ENCODE assay signal across 1 cellular context in the genomic region with DNA sequence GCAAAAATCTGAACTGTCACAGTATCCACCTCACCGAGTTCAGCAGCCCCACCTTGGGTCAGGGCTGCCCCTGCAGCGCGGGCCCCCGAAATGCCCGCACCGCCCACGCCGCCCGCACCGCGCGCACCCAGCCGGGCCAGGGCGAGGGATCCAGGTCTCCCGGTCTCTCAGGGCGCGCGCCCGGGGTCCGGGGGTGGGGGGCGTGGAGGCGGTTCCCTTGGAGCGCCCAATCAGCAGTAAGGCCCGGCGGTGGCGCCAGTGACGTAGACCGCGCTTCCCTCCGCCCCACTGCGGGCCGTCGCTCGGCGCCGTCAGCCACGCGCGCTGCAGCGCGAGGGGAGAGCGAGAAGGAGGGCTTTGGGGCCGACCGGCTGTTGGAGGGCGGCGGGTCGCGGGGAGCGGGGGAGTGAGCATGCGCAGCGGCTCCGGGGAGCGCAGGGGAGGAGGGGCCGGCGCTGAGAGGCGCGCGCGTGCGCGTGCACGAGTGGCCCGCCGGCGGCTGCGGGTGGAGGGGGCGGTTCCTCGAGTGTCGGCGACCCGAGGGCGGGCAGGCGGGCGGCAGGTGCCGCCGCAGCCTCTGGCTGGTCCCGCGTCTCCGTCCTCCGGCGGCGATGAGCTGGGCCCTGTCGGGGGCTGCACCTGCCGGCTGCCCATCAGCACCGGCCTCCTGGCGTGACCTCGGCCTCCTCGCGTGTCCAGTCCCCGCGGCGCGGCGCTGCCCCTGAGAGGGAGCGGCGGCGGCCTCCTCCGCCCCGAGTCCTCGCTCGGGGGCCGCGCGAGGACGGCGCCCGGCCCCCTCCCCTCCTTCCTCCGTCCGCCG.
TF ChIP-seq lines count a peak whose summit lies in the region.

A gene with protein sequence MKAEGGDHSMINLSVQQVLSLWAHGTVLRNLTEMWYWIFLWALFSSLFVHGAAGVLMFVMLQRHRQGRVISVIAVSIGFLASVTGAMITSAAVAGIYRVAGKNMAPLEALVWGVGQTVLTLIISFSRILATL (plus strand): TSS at position 521 of the 820 bp plus-strand sequence. CDS start 529 bp downstream, outside the sequence.

TF ChIP-seq in HEK293, 187 proteins besides CTCF, POLR2A, EP300 and RAD21 (continued from another document and continues in another):
- TF ChIP-seq, protein P1, sequence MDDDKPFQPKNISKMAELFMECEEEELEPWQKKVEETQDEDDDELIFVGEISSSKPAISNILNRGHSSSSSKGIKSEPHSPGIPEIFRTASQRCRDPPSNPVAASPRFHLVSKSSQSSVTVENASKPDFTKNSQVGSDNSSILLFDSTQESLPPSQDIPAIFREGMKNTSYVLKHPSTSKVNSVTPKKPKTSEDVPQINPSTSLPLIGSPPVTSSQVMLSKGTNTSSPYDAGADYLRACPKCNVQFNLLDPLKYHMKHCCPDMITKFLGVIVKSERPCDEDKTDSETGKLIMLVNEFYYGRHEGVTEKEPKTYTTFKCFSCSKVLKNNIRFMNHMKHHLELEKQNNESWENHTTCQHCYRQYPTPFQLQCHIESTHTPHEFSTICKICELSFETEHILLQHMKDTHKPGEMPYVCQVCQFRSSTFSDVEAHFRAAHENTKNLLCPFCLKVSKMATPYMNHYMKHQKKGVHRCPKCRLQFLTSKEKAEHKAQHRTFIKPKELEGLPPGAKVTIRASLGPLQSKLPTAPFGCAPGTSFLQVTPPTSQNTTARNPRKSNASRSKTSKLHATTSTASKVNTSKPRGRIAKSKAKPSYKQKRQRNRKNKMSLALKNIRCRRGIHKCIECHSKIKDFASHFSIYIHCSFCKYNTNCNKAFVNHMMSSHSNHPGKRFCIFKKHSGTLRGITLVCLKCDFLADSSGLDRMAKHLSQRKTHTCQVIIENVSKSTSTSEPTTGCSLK (tag by site-specific recombination; IDR thresholded peaks at IDR 0.05), result no peak
- TF ChIP-seq, protein P2, sequence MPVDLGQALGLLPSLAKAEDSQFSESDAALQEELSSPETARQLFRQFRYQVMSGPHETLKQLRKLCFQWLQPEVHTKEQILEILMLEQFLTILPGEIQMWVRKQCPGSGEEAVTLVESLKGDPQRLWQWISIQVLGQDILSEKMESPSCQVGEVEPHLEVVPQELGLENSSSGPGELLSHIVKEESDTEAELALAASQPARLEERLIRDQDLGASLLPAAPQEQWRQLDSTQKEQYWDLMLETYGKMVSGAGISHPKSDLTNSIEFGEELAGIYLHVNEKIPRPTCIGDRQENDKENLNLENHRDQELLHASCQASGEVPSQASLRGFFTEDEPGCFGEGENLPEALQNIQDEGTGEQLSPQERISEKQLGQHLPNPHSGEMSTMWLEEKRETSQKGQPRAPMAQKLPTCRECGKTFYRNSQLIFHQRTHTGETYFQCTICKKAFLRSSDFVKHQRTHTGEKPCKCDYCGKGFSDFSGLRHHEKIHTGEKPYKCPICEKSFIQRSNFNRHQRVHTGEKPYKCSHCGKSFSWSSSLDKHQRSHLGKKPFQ (tag by site-specific recombination; IDR thresholded peaks at IDR 0.05), result no peak
- TF ChIP-seq ZEB2 (tag by site-specific recombination; IDR thresholded peaks at IDR 0.05), result no peak
- TF ChIP-seq ZBTB17 (tag by site-specific recombination; IDR thresholded peaks at IDR 0.05), result no peak
- TF ChIP-seq ZNF366 (tag by site-specific recombination; conservative IDR thresholded peaks at IDR 0.05), result no peak
- no peak for TF ChIP-seq ZNF114 (tag by site-specific recombination; IDR thresholded peaks at IDR 0.05)
- TF ChIP-seq ZNF664 (tag by site-specific recombination; IDR thresholded peaks at IDR 0.05), result no peak
- TF ChIP-seq ZNF16 (tag by site-specific recombination; IDR thresholded peaks at IDR 0.05; ENCODE audit: low read depth), result no peak
- TF ChIP-seq, protein P3, sequence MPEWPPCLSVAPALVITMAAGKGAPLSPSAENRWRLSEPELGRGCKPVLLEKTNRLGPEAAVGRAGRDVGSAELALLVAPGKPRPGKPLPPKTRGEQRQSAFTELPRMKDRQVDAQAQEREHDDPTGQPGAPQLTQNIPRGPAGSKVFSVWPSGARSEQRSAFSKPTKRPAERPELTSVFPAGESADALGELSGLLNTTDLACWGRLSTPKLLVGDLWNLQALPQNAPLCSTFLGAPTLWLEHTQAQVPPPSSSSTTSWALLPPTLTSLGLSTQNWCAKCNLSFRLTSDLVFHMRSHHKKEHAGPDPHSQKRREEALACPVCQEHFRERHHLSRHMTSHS (tag by site-specific recombination; IDR thresholded peaks at IDR 0.05), result no peak
- TF ChIP-seq ZNF155 (tag by site-specific recombination; IDR thresholded peaks at IDR 0.05), result no peak
- TF ChIP-seq ZNF324 (tag by site-specific recombination; IDR thresholded peaks at IDR 0.05), result no peak
- TF ChIP-seq ZSCAN16 (tag by site-specific recombination; IDR thresholded peaks at IDR 0.05), result no peak
- TF ChIP-seq ZNF521 (tag by site-specific recombination; IDR thresholded peaks at IDR 0.05), result no peak
- TF ChIP-seq SETDB1 (IDR thresholded peaks at IDR 0.05; ENCODE audit: insufficient read length, low read length), result no peak
- TF ChIP-seq ZNF830 (tag by site-specific recombination; IDR thresholded peaks at IDR 0.05; ENCODE audit: low read depth), result no peak
- TF ChIP-seq, protein P4, sequence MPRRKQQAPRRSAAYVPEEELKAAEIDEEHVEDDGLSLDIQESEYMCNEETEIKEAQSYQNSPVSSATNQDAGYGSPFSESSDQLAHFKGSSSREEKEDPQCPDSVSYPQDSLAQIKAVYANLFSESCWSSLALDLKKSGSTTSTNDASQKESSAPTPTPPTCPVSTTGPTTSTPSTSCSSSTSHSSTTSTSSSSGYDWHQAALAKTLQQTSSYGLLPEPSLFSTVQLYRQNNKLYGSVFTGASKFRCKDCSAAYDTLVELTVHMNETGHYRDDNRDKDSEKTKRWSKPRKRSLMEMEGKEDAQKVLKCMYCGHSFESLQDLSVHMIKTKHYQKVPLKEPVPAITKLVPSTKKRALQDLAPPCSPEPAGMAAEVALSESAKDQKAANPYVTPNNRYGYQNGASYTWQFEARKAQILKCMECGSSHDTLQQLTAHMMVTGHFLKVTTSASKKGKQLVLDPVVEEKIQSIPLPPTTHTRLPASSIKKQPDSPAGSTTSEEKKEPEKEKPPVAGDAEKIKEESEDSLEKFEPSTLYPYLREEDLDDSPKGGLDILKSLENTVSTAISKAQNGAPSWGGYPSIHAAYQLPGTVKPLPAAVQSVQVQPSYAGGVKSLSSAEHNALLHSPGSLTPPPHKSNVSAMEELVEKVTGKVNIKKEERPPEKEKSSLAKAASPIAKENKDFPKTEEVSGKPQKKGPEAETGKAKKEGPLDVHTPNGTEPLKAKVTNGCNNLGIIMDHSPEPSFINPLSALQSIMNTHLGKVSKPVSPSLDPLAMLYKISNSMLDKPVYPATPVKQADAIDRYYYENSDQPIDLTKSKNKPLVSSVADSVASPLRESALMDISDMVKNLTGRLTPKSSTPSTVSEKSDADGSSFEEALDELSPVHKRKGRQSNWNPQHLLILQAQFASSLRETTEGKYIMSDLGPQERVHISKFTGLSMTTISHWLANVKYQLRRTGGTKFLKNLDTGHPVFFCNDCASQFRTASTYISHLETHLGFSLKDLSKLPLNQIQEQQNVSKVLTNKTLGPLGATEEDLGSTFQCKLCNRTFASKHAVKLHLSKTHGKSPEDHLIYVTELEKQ (tag by site-specific recombination; IDR thresholded peaks at IDR 0.05; ENCODE audit: borderline replicate concordance), result no peak
- TF ChIP-seq ZNF169 (tag by site-specific recombination; IDR thresholded peaks at IDR 0.05), result no peak
- TF ChIP-seq, protein P5, sequence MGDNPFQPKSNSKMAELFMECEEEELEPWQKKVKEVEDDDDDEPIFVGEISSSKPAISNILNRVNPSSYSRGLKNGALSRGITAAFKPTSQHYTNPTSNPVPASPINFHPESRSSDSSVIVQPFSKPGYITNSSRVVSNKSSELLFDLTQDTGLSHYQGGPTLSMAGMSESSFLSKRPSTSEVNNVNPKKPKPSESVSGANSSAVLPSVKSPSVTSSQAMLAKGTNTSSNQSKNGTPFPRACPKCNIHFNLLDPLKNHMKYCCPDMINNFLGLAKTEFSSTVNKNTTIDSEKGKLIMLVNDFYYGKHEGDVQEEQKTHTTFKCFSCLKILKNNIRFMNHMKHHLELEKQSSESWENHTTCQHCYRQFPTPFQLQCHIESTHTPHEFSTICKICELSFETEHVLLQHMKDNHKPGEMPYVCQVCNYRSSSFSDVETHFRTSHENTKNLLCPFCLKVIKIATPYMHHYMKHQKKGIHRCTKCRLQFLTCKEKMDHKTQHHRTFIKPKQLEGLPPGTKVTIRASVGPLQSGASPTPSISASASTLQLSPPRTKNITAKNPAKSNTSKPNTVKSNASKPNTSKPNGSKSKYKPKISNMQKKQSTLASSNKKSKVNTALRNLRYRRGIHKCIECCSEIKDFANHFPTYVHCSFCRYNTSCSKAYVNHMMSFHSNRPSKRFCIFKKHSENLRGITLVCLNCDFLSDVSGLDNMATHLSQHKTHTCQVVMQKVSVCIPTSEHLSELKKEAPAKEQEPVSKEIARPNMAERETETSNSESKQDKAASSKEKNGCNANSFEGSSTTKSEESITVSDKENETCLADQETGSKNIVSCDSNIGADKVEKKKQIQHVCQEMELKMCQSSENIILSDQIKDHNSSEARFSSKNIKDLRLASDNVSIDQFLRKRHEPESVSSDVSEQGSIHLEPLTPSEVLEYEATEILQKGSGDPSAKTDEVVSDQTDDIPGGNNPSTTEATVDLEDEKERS (tag by site-specific recombination; IDR thresholded peaks at IDR 0.05), result no peak
- TF ChIP-seq, protein P6, sequence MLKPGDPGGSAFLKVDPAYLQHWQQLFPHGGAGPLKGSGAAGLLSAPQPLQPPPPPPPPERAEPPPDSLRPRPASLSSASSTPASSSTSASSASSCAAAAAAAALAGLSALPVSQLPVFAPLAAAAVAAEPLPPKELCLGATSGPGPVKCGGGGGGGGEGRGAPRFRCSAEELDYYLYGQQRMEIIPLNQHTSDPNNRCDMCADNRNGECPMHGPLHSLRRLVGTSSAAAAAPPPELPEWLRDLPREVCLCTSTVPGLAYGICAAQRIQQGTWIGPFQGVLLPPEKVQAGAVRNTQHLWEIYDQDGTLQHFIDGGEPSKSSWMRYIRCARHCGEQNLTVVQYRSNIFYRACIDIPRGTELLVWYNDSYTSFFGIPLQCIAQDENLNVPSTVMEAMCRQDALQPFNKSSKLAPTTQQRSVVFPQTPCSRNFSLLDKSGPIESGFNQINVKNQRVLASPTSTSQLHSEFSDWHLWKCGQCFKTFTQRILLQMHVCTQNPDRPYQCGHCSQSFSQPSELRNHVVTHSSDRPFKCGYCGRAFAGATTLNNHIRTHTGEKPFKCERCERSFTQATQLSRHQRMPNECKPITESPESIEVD (tag by site-specific recombination; IDR thresholded peaks at IDR 0.05), result no peak
- no peak for TF ChIP-seq OSR2 (tag by site-specific recombination; IDR thresholded peaks at IDR 0.05)
- TF ChIP-seq ZNF266 (tag by site-specific recombination; IDR thresholded peaks at IDR 0.05; ENCODE audit: low read depth), result no peak
- TF ChIP-seq ZNF133 (tag by site-specific recombination; IDR thresholded peaks at IDR 0.05), result no peak
- TF ChIP-seq ZNF174 (tag by site-specific recombination; IDR thresholded peaks at IDR 0.05), result no peak
- TF ChIP-seq ZNF175 (tag by site-specific recombination; IDR thresholded peaks at IDR 0.05), result no peak
- no peak for TF ChIP-seq ZNF776 (tag by site-specific recombination; IDR thresholded peaks at IDR 0.05; ENCODE audit: borderline replicate concordance)
- TF ChIP-seq, protein P7, sequence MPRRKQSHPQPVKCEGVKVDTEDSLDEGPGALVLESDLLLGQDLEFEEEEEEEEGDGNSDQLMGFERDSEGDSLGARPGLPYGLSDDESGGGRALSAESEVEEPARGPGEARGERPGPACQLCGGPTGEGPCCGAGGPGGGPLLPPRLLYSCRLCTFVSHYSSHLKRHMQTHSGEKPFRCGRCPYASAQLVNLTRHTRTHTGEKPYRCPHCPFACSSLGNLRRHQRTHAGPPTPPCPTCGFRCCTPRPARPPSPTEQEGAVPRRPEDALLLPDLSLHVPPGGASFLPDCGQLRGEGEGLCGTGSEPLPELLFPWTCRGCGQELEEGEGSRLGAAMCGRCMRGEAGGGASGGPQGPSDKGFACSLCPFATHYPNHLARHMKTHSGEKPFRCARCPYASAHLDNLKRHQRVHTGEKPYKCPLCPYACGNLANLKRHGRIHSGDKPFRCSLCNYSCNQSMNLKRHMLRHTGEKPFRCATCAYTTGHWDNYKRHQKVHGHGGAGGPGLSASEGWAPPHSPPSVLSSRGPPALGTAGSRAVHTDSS (tag by site-specific recombination; IDR thresholded peaks at IDR 0.05), result no peak
- TF ChIP-seq, protein P8, sequence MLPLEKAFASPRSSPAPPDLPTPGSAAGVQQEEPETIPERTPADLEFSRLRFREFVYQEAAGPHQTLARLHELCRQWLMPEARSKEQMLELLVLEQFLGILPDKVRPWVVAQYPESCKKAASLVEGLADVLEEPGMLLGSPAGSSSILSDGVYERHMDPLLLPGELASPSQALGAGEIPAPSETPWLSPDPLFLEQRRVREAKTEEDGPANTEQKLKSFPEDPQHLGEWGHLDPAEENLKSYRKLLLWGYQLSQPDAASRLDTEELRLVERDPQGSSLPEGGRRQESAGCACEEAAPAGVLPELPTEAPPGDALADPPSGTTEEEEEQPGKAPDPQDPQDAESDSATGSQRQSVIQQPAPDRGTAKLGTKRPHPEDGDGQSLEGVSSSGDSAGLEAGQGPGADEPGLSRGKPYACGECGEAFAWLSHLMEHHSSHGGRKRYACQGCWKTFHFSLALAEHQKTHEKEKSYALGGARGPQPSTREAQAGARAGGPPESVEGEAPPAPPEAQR (tag by site-specific recombination; IDR thresholded peaks at IDR 0.05), result no peak
- TF ChIP-seq, protein P9, sequence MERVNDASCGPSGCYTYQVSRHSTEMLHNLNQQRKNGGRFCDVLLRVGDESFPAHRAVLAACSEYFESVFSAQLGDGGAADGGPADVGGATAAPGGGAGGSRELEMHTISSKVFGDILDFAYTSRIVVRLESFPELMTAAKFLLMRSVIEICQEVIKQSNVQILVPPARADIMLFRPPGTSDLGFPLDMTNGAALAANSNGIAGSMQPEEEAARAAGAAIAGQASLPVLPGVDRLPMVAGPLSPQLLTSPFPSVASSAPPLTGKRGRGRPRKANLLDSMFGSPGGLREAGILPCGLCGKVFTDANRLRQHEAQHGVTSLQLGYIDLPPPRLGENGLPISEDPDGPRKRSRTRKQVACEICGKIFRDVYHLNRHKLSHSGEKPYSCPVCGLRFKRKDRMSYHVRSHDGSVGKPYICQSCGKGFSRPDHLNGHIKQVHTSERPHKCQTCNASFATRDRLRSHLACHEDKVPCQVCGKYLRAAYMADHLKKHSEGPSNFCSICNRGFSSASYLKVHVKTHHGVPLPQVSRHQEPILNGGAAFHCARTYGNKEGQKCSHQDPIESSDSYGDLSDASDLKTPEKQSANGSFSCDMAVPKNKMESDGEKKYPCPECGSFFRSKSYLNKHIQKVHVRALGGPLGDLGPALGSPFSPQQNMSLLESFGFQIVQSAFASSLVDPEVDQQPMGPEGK (tag by site-specific recombination; IDR thresholded peaks at IDR 0.05), result peak; percentile 92
- no peak for TF ChIP-seq ZNF548 (tag by site-specific recombination; IDR thresholded peaks at IDR 0.05)
- TF ChIP-seq, protein P10, sequence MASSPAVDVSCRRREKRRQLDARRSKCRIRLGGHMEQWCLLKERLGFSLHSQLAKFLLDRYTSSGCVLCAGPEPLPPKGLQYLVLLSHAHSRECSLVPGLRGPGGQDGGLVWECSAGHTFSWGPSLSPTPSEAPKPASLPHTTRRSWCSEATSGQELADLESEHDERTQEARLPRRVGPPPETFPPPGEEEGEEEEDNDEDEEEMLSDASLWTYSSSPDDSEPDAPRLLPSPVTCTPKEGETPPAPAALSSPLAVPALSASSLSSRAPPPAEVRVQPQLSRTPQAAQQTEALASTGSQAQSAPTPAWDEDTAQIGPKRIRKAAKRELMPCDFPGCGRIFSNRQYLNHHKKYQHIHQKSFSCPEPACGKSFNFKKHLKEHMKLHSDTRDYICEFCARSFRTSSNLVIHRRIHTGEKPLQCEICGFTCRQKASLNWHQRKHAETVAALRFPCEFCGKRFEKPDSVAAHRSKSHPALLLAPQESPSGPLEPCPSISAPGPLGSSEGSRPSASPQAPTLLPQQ (tag by site-specific recombination; IDR thresholded peaks at IDR 0.05), result no peak
- no peak for TF ChIP-seq MYNN (tag by site-specific recombination; IDR thresholded peaks at IDR 0.05; ENCODE audit: borderline replicate concordance)
- no peak for TF ChIP-seq ZBTB1 (tag by site-specific recombination; IDR thresholded peaks at IDR 0.05)
- no peak for TF ChIP-seq ZNF670 (tag by site-specific recombination; IDR thresholded peaks at IDR 0.05; ENCODE audit: low read depth)
